1 cellular context compared by ENCODE assay signal in the genomic region with DNA sequence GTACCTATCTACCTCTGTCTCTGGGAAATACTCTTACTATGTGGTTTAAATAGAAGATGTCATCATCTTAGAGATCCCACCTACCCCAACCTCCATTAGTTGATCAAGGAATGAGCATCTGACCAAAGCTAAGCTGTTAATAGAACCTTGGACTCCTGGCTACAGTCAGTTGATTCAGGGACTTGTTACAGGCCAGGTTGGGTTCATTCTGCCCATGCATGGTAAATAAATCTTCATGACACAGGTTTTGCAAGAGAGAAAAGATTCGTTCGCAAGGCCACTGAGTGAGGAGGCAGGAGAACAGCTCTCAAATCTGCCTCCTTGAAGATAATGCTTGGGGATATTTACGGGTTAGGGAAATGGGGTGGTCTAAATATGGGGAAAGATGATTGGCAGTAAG.
TF ChIP-seq lines count a peak whose summit lies in the region.

No MANE protein-coding gene starts in this region.

TF ChIP-seq in HepG2, 621 proteins besides CTCF, POLR2A, EP300 and RAD21 (continued from another document):
- TF ChIP-seq, protein P1, sequence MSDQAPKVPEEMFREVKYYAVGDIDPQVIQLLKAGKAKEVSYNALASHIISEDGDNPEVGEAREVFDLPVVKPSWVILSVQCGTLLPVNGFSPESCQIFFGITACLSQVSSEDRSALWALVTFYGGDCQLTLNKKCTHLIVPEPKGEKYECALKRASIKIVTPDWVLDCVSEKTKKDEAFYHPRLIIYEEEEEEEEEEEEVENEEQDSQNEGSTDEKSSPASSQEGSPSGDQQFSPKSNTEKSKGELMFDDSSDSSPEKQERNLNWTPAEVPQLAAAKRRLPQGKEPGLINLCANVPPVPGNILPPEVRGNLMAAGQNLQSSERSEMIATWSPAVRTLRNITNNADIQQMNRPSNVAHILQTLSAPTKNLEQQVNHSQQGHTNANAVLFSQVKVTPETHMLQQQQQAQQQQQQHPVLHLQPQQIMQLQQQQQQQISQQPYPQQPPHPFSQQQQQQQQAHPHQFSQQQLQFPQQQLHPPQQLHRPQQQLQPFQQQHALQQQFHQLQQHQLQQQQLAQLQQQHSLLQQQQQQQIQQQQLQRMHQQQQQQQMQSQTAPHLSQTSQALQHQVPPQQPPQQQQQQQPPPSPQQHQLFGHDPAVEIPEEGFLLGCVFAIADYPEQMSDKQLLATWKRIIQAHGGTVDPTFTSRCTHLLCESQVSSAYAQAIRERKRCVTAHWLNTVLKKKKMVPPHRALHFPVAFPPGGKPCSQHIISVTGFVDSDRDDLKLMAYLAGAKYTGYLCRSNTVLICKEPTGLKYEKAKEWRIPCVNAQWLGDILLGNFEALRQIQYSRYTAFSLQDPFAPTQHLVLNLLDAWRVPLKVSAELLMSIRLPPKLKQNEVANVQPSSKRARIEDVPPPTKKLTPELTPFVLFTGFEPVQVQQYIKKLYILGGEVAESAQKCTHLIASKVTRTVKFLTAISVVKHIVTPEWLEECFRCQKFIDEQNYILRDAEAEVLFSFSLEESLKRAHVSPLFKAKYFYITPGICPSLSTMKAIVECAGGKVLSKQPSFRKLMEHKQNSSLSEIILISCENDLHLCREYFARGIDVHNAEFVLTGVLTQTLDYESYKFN (CRISPR knock-in tag; conservative IDR thresholded peaks at IDR 0.05), result peak; percentile 41; the same call in 1 of the 2 replicates
- TF ChIP-seq, protein P2, sequence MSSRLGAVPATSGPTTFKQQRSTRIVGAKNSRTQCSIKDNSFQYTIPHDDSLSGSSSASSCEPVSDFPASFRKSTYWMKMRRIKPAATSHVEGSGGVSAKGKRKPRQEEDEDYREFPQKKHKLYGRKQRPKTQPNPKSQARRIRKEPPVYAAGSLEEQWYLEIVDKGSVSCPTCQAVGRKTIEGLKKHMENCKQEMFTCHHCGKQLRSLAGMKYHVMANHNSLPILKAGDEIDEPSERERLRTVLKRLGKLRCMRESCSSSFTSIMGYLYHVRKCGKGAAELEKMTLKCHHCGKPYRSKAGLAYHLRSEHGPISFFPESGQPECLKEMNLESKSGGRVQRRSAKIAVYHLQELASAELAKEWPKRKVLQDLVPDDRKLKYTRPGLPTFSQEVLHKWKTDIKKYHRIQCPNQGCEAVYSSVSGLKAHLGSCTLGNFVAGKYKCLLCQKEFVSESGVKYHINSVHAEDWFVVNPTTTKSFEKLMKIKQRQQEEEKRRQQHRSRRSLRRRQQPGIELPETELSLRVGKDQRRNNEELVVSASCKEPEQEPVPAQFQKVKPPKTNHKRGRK (CRISPR knock-in tag; IDR thresholded peaks at IDR 0.05), result no peak
- TF ChIP-seq CBX1 (IDR thresholded peaks at IDR 0.05; ENCODE audit: low read depth), result no peak
- no peak for TF ChIP-seq ZNF775 (CRISPR knock-in tag; IDR thresholded peaks at IDR 0.05; ENCODE audit: borderline replicate concordance)
- TF ChIP-seq ZBED4 (CRISPR knock-in tag; IDR thresholded peaks at IDR 0.05; ENCODE audit: borderline replicate concordance), result no peak
- TF ChIP-seq ZNF709 (CRISPR knock-in tag; IDR thresholded peaks at IDR 0.05), result no peak
- TF ChIP-seq FOXA3 (CRISPR knock-in tag; IDR thresholded peaks at IDR 0.05), result 0 out of 2 replicates have a peak, but pooled peaks have one; percentile 31
- no peak for TF ChIP-seq FOSL1 (CRISPR knock-in tag; IDR thresholded peaks at IDR 0.05; ENCODE audit: borderline replicate concordance)
- TF ChIP-seq RELA (CRISPR knock-in tag; IDR thresholded peaks at IDR 0.05), result no peak
- no peak for TF ChIP-seq U2AF2 (IDR thresholded peaks at IDR 0.05; ENCODE audit: low read depth, low read length)
- TF ChIP-seq ZSCAN31 (CRISPR knock-in tag; IDR thresholded peaks at IDR 0.05; ENCODE audit: low read depth), result no peak
- no peak for TF ChIP-seq RXRB (CRISPR knock-in tag; IDR thresholded peaks at IDR 0.05; ENCODE audit: borderline replicate concordance)
- no peak for TF ChIP-seq NCOA2 (CRISPR knock-in tag; IDR thresholded peaks at IDR 0.05)
- no peak for TF ChIP-seq ZNF605 (CRISPR knock-in tag; IDR thresholded peaks at IDR 0.05)
- TF ChIP-seq HNF4A (CRISPR knock-in tag; IDR thresholded peaks at IDR 0.05), result peak; percentile 53
- no peak for TF ChIP-seq ZNF160 (CRISPR knock-in tag; IDR thresholded peaks at IDR 0.05)
- TF ChIP-seq ZNF724P (CRISPR knock-in tag; IDR thresholded peaks at IDR 0.05; ENCODE audit: borderline replicate concordance), result no peak
- TF ChIP-seq ZEB1 (IDR thresholded peaks at IDR 0.05; ENCODE audit: insufficient replicate concordance, low read depth), result no peak
- TF ChIP-seq ATF2 (CRISPR knock-in tag; IDR thresholded peaks at IDR 0.05), result no peak
- no peak for TF ChIP-seq RNF2 (conservative IDR thresholded peaks at IDR 0.05; ENCODE audit: low read depth)
TF ChIP-seq in HepG2: peak in this region for 6.
